ENCODE assay signal across 8 cellular contexts in the genomic region with DNA sequence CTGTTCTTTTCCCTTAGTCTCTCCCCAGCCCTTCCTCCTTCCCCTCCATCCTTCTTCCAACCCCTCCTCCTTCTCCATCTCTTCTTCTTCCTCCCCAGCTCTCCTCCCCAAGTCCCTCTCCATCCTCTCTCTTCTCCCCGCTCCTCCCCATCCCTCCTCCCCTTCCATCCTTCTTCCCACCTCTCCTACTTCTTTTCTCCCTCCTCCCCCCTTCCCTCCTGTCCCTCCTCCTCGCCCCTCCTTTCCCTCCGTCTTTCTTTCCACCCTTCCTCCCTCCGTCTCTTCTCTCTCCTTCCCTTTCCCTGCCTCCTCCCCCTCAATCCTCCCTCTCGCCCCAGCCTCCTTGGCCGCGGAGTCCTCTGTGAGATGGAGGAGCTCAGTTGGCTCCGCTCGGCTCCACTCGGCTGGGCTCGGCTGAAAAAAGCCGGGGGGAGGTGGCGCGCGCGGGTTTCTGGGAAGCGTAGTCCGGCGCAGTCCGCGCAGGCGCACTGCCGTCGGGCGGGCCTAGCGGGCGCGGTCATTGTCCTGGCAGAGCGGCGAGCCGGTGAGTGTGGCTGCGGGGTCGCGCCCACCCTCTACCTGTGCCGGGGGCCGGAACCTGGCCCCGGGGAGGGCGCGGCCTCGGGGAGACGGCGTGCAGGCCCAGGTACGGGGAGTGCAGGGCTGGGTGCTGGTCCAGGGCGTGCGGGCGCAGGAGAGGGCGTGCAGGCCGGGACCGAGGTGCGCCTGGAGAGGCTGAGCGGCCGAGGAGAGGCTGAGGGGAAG. TPM values are rescaled to one million over a fixed set of nuclear protein-coding genes. Genes with fewer than 3 reads are reported as not detected.
DNase-seq lines count a peak whose midpoint lies in the region; ATAC-seq, FAIRE-seq and TF ChIP-seq lines count a peak whose summit lies in the region.

A gene (plus strand): TSS at position 520 of the 765 bp plus-strand sequence. CDS start 6,257 bp downstream, outside the sequence.

- peak within 1 kb of the TSS; percentile 94 to 97 for H3K4me3 ChIP-seq in kidney (ENCODE audit: low read length in 2 of 2)

- FAIRE-seq in kidney (lab: Jason Lieb, UNC): no peak

- H3K36me3 ChIP-seq in kidney (ENCODE audit: control insufficient read depth in 1 of 2, insufficient read depth in 2 of 2, low read length in 2 of 2): no peaks in the 10 kb centered on the region

- H3K27ac ChIP-seq in kidney (ENCODE audit: low read depth in 2 of 2, low read length in 2 of 2): peak within 1 kb of the TSS in 1 of 2 donors; percentile 77

- TF ChIP-seq CTCF in kidney (IDR thresholded peaks at IDR 0.05; ENCODE audit: borderline replicate concordance, extremely low read depth, insufficient read depth): no peak

- DNase-seq in 8988T: peak; percentile 80
- DNase-seq in NCI-H2227 treated with DMSO at 0.1 percent for 48 hours (lab: John Stamatoyannopoulos, UW): peak; percentile 99
- DNase-seq in activated CD4-positive, CD25-positive, alpha-beta regulatory T cell treated with anti-CD3 and anti-CD28 coated beads, Interleukin-2, amount 50 U/mL, for 72 hours: peak; percentile 89
- DNase-seq in cerebellum (ENCODE audit: low spot score): peak; percentile 94
- peak; percentile 97 for DNase-seq in kidney
- peak; percentile 74 to 84 (median 81) for DNase-seq in stimulated activated CD4-positive, alpha-beta T cell treated with anti-CD3 and anti-CD28 coated beads, Interleukin-12 subunit alpha, Interleukin-12 subunit beta, amount 100 ng/mL, for 48 hours (ENCODE audit: low read depth in 2 of 3, low spot score in 1 of 3)

- ATAC-seq in GM18861 (IDR thresholded peaks at IDR 0.05; ENCODE audit: unreplicated experiment) (peak; percentile 85), HG03103 (IDR thresholded peaks at IDR 0.05; ENCODE audit: low read depth, unreplicated experiment) (peak; percentile 93)

- intact Hi-C loops in kidney (cut with DNase I): no loop called here

- peaks cover 8 to 10% of the 10 kb centered on the region in 2 donors for H3K4me1 ChIP-seq in kidney (ENCODE audit: control insufficient read depth in 1 of 2, insufficient read depth in 1 of 2, low read depth in 1 of 2, low read length in 2 of 2)

- H3K9me3 ChIP-seq in kidney (ENCODE audit: control insufficient read depth in 1 of 2, low read length in 2 of 2): peaks cover 0 to 3% of the 10 kb centered on the region in 2 donors

- H3K9ac ChIP-seq in kidney (ENCODE audit: low read length in 2 of 2): peak within 1 kb of the TSS; percentile 79 to 92

RNA-seq across cellular contexts. Expression of the gene that starts here (rescaled TPM):
- total RNA-seq in cerebellum: 28.8 TPM
- total RNA-seq in kidney: 7.6 TPM
- polyA plus RNA-seq in kidney (ENCODE audit: insufficient read depth, low read depth, low replicate concordance): 3.5 TPM
